1 cellular context compared by ENCODE assay signal in the genomic region with DNA sequence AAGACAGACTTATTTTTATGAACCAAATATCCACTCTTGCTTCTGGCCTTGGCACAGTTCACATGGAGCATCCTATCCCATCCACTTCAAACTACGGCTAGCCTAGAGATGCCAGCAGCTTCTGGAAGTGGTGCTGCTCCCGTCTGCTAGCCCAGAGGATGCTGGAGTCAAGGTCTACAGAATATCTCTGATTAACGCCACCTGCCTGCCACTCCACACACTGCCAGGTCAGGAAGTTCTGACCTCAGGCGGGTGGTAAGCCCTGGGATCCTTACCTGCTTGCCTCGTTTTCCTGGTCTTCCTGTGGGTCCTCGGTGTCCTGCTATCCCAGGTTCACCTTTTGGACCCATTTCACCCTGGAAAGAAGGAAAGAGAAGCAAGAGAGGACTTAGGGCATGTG.
TF ChIP-seq lines count a peak whose summit lies in the region.

No MANE protein-coding gene starts in this region.

TF ChIP-seq in WTC11, 78 proteins besides CTCF, POLR2A, EP300 and RAD21 (continued from another document):
- TF ChIP-seq, protein P1, sequence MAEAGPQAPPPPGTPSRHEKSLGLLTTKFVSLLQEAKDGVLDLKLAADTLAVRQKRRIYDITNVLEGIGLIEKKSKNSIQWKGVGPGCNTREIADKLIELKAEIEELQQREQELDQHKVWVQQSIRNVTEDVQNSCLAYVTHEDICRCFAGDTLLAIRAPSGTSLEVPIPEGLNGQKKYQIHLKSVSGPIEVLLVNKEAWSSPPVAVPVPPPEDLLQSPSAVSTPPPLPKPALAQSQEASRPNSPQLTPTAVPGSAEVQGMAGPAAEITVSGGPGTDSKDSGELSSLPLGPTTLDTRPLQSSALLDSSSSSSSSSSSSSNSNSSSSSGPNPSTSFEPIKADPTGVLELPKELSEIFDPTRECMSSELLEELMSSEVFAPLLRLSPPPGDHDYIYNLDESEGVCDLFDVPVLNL (CRISPR knock-in tag; IDR thresholded peaks at IDR 0.05; ENCODE audit: borderline replicate concordance, low read depth) = no peak
